Comparison of ENCODE assay signal across 8 cellular contexts in the genomic region with DNA sequence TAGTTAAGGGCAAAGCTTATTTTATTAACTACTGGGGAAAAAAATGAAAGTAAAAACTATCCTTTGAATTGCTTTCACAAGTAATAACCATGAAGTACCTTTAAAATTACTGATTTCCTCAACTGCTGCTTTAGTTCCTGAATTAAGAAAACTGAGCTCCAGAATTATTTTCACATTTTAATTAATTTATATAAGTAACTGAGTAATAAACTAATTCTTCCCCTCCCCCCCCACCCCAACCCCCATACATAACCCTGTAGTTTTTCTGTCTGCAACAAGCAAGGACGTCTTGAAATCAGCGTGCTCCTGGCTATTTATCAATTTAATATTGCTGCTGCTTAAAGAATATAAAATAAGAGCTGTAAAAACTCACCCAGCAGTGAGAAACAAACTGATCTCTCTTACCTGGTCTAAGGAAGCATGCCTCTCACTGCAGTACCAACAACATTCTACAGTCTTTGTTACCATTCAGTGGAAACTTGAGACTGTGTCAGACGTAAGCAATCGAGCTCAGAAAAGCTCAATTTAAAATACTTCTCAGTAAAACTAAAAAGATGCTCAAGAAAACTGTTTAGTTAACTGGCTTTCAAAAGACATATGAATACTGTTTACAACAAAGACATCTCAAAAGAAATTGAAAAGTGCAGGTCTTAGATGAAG.
A peak's percentile ranks its signal among the peaks of the same experiment; 100 is the strongest.
DNase-seq lines count a peak whose midpoint lies in the region; ATAC-seq and TF ChIP-seq lines count a peak whose summit lies in the region.

No MANE protein-coding gene starts in this region.

- POLR2A ChIA-PET in CD4-positive, alpha-beta memory T cell (lab: Charles Lee; ENCODE audit: partially characterized antibody), result no interaction called here
- POLR2A ChIA-PET in Panc1 (lab: Charles Lee), result interaction anchor here (0.6 kb wide), 2 partner anchors 22 to 782 kb away, joined by 3 to 5 read pairs; no protein-coding TSS in a partner anchor

- intact Hi-C loops in CD4-positive, alpha-beta memory T cell (cut with micrococcal nuclease), result no loop called here
- intact Hi-C loops in Panc1 (cut with micrococcal nuclease; ENCODE audit: unreplicated experiment), result loop anchor here (2.0 kb wide), 1 partner anchor 66 kb away; no protein-coding TSS in a partner anchor

- no peaks in the 10 kb centered on the region for H3K36me3 ChIP-seq in CD4-positive, alpha-beta memory T cell (ENCODE audit: insufficient read depth, low read length)
- H3K36me3 ChIP-seq in Panc1 (ENCODE audit: control insufficient read depth, insufficient read depth, low read length) (peaks cover 4% of the 10 kb centered on the region; the same call in 1 of the 2 replicates), kidney epithelial cell (ENCODE audit: control insufficient read depth, insufficient read depth, low read length) (no peaks in the 10 kb centered on the region)

- no peaks in the 10 kb centered on the region for H3K27me3 Mint-ChIP-seq in CD4-positive, alpha-beta memory T cell

- CTCF ChIA-PET in CD4-positive, alpha-beta memory T cell (lab: Charles Lee; ENCODE audit: partially characterized antibody), result interaction anchor here (0.8 to 0.9 kb wide), 2 partner anchors 57 to 273 kb away, joined by 3 read pairs; no protein-coding TSS in a partner anchor
- CTCF ChIA-PET in Panc1 (lab: Charles Lee), result no interaction called here

- H3K4me3 Mint-ChIP-seq in CD4-positive, alpha-beta memory T cell, result peak overlapping the region; percentile 75 to 95 (median 84)

- peak; percentile 64 for ATAC-seq in GM18868 (IDR thresholded peaks at IDR 0.05; ENCODE audit: unreplicated experiment)
- ATAC-seq in HG03460 (IDR thresholded peaks at IDR 0.05; ENCODE audit: unreplicated experiment), result peak; percentile 58
- ATAC-seq in Panc1, result peak; percentile 81
- peak; percentile 56 for ATAC-seq in stimulated activated naive CD8-positive, alpha-beta T cell treated with anti-CD3 and anti-CD28 coated beads, Interleukin-15, Interleukin-2, amounts not matched to agents 100 U/mL and 50 U/mL, for 24 hours

- DNase-seq in CD4-positive, alpha-beta memory T cell, result peak; percentile 24 to 51 (median 35)
- DNase-seq in Panc1 (ENCODE audit: low read depth, low spot score), result peak; percentile 78
- DNase-seq in cerebellar cortex (ENCODE audit: low spot score), result peak; percentile 56
- DNase-seq in kidney epithelial cell (ENCODE audit: low read depth), result peak; percentile 65
- DNase-seq in stimulated activated naive CD8-positive, alpha-beta T cell treated with anti-CD3 and anti-CD28 coated beads, Interleukin-15, Interleukin-2, amounts not matched to agents 100 U/mL and 50 U/mL, for 24 hours, result peak; percentile 19
- DNase-seq in NCI-H1092 treated with DMSO at 0.1 percent for 48 hours (lab: John Stamatoyannopoulos, UW), result no peak

- H3K4me1 Mint-ChIP-seq in CD4-positive, alpha-beta memory T cell, result peaks cover 14 to 25% (median 17%) of the 10 kb centered on the region in 4 donors

- H3K9me3 Mint-ChIP-seq in CD4-positive, alpha-beta memory T cell, result no peaks in the 10 kb centered on the region

- peaks cover 2 to 8% of the 10 kb centered on the region in 2 donors for H3K36me3 Mint-ChIP-seq in CD4-positive, alpha-beta memory T cell

- in situ Hi-C loops in Panc1 (cut with HindIII; ENCODE audit: low pct_unique_long_range_greater_than_20kb, low sequenced_read_pairs), result no loop called here

- H3K27ac ChIP-seq in CD4-positive, alpha-beta memory T cell (ENCODE audit: low read depth, low read length), result no peak overlapping the region
- H3K27ac ChIP-seq in Panc1 (ENCODE audit: low read length), result peak overlapping the region; percentile 89

- peak overlapping the region in 5 of 7 donors; percentile 4 to 80 (median 59) for H3K27ac Mint-ChIP-seq in CD4-positive, alpha-beta memory T cell

- peaks cover 6% of the 10 kb centered on the region for H3K4me1 ChIP-seq in CD4-positive, alpha-beta memory T cell (ENCODE audit: insufficient read depth, low read length)
- H3K4me1 ChIP-seq in Panc1 (ENCODE audit: control insufficient read depth, insufficient read depth, low read length), result peaks cover 26% of the 10 kb centered on the region

- peak overlapping the region in 1 of 2 donors; percentile 2 for H3K4me3 ChIP-seq in CD4-positive, alpha-beta memory T cell (ENCODE audit: low read length in 2 of 2)
- peak overlapping the region; percentile 54 to 59 for H3K4me3 ChIP-seq in Panc1 (ENCODE audit: low read depth in 2 of 2, low read length in 2 of 2)
- H3K4me3 ChIP-seq in kidney epithelial cell (ENCODE audit: low read depth, low read length), result peak overlapping the region; percentile 61

- H3K27me3 ChIP-seq in CD4-positive, alpha-beta memory T cell (ENCODE audit: insufficient read depth, low read length), result no peaks in the 10 kb centered on the region
- H3K27me3 ChIP-seq in Panc1 (ENCODE audit: control insufficient read depth, insufficient read depth, low read length), result no peaks in the 10 kb centered on the region
- no peaks in the 10 kb centered on the region for H3K27me3 ChIP-seq in kidney epithelial cell (ENCODE audit: control insufficient read depth, insufficient read depth, low read length)

- TF ChIP-seq CTCF in Panc1 (IDR thresholded peaks at IDR 0.05) (no peak), kidney epithelial cell (IDR thresholded peaks at IDR 0.05; ENCODE audit: insufficient read depth, low read length, poor library complexity, severe bottlenecking) (no peak)

- H3K9me3 ChIP-seq in CD4-positive, alpha-beta memory T cell (ENCODE audit: control insufficient read depth in 1 of 2, low read length in 2 of 2), result no peaks in the 10 kb centered on the region
- no peaks in the 10 kb centered on the region for H3K9me3 ChIP-seq in Panc1 (ENCODE audit: control insufficient read depth, insufficient read depth, low read depth, low read length)

- no TSS peak for BruUV-seq in Panc1 (replicated peaks; lab: Mats Ljungman, UMichigan)
